1 cellular context compared by ENCODE assay signal in the genomic region with DNA sequence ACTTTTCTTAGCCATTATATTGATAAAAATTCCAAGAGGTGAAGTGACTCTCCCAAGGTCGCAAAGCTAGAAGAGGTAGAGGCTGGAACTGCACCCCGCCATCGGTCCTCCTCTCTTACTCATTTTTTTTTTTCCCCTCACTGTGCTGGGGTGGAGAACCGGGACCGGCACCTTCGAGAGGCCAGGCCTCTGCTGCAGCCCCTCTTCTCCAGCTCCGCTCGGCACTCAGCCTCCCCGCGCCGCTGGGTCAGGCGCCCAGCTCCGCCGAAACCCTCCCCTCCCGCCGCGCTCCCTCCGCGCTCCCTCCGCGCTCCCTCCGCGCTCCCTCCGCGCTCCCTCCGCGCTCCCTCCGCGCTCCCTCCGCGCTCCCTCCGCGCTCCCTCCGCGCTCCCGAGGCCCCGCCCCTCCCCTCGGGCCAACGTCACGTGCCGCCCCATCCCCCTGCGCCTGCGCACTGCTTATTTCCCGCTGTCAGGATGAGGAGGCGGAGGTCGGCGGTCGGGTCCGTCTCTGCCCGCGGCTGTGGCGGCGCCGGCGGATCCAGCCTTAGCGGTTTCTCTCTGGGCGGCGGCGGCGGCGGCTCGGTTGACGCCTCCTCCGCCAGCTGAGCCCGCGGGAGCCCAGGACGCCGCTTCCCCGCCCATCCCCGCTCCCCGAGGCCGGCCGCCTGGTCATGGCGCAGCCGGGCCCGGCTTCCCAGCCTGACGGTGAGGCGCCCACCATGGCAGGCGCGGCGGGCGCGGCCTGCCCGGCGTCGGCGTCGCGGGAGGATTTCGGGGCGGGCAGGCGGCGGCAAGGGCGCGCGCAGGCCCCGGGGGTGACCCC.
TF ChIP-seq lines count a peak whose summit lies in the region.

A gene with protein sequence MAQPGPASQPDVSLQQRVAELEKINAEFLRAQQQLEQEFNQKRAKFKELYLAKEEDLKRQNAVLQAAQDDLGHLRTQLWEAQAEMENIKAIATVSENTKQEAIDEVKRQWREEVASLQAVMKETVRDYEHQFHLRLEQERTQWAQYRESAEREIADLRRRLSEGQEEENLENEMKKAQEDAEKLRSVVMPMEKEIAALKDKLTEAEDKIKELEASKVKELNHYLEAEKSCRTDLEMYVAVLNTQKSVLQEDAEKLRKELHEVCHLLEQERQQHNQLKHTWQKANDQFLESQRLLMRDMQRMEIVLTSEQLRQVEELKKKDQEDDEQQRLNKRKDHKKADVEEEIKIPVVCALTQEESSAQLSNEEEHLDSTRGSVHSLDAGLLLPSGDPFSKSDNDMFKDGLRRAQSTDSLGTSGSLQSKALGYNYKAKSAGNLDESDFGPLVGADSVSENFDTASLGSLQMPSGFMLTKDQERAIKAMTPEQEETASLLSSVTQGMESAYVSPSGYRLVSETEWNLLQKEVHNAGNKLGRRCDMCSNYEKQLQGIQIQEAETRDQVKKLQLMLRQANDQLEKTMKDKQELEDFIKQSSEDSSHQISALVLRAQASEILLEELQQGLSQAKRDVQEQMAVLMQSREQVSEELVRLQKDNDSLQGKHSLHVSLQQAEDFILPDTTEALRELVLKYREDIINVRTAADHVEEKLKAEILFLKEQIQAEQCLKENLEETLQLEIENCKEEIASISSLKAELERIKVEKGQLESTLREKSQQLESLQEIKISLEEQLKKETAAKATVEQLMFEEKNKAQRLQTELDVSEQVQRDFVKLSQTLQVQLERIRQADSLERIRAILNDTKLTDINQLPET (plus strand): TSS at position 471 of the 825 bp plus-strand sequence. CDS start 203 bp downstream, at position 674.

TF ChIP-seq in HepG2, 621 proteins besides CTCF, POLR2A, EP300 and RAD21 (continued from another document and continues in another):
- TF ChIP-seq, protein P1, sequence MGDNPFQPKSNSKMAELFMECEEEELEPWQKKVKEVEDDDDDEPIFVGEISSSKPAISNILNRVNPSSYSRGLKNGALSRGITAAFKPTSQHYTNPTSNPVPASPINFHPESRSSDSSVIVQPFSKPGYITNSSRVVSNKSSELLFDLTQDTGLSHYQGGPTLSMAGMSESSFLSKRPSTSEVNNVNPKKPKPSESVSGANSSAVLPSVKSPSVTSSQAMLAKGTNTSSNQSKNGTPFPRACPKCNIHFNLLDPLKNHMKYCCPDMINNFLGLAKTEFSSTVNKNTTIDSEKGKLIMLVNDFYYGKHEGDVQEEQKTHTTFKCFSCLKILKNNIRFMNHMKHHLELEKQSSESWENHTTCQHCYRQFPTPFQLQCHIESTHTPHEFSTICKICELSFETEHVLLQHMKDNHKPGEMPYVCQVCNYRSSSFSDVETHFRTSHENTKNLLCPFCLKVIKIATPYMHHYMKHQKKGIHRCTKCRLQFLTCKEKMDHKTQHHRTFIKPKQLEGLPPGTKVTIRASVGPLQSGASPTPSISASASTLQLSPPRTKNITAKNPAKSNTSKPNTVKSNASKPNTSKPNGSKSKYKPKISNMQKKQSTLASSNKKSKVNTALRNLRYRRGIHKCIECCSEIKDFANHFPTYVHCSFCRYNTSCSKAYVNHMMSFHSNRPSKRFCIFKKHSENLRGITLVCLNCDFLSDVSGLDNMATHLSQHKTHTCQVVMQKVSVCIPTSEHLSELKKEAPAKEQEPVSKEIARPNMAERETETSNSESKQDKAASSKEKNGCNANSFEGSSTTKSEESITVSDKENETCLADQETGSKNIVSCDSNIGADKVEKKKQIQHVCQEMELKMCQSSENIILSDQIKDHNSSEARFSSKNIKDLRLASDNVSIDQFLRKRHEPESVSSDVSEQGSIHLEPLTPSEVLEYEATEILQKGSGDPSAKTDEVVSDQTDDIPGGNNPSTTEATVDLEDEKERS (CRISPR knock-in tag; IDR thresholded peaks at IDR 0.05) = no peak
- TF ChIP-seq, protein P2, sequence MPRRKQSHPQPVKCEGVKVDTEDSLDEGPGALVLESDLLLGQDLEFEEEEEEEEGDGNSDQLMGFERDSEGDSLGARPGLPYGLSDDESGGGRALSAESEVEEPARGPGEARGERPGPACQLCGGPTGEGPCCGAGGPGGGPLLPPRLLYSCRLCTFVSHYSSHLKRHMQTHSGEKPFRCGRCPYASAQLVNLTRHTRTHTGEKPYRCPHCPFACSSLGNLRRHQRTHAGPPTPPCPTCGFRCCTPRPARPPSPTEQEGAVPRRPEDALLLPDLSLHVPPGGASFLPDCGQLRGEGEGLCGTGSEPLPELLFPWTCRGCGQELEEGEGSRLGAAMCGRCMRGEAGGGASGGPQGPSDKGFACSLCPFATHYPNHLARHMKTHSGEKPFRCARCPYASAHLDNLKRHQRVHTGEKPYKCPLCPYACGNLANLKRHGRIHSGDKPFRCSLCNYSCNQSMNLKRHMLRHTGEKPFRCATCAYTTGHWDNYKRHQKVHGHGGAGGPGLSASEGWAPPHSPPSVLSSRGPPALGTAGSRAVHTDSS (CRISPR knock-in tag; conservative IDR thresholded peaks at IDR 0.05) = no peak
- no peak for TF ChIP-seq ZNF460 (CRISPR knock-in tag; IDR thresholded peaks at IDR 0.05; ENCODE audit: borderline replicate concordance)
- peak; percentile 37; the same call in 1 of the 2 replicates for TF ChIP-seq ZNF274 (CRISPR knock-in tag; IDR thresholded peaks at IDR 0.05)
- 0 out of 2 replicates have a peak, but pooled peaks have one; percentile 70 for TF ChIP-seq RCOR2 (CRISPR knock-in tag; IDR thresholded peaks at IDR 0.05)
- peak; percentile 46; the same call in 1 of the 2 replicates for TF ChIP-seq SP2 (CRISPR knock-in tag; IDR thresholded peaks at IDR 0.05)
- TF ChIP-seq CREB1 (IDR thresholded peaks at IDR 0.05) = no peak
- no peak for TF ChIP-seq CREB1 (CRISPR knock-in tag; IDR thresholded peaks at IDR 0.05)
- TF ChIP-seq, protein P3, sequence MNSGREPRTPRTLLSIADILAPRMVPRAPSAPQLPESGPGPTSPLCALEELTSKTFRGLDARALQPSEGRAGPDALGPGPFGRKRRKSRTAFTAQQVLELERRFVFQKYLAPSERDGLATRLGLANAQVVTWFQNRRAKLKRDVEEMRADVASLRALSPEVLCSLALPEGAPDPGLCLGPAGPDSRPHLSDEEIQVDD (CRISPR knock-in tag; IDR thresholded peaks at IDR 0.05; ENCODE audit: borderline replicate concordance) = 0 out of 2 replicates have a peak, but pooled peaks have one; percentile 33
- TF ChIP-seq MXI1 (IDR thresholded peaks at IDR 0.05; ENCODE audit: borderline replicate concordance, low read depth, low read length) = 0 out of 3 replicates have a peak, but pooled peaks have one; percentile 37
- TF ChIP-seq, protein P4, sequence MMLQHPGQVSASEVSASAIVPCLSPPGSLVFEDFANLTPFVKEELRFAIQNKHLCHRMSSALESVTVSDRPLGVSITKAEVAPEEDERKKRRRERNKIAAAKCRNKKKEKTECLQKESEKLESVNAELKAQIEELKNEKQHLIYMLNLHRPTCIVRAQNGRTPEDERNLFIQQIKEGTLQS (CRISPR knock-in tag; IDR thresholded peaks at IDR 0.05) = 0 out of 2 replicates have a peak, but pooled peaks have one; percentile 22
- TF ChIP-seq FOXK1 (CRISPR knock-in tag; IDR thresholded peaks at IDR 0.05; ENCODE audit: borderline replicate concordance, low read depth) = peak; percentile 50; the same call in 1 of the 2 replicates
- TF ChIP-seq, protein P5, sequence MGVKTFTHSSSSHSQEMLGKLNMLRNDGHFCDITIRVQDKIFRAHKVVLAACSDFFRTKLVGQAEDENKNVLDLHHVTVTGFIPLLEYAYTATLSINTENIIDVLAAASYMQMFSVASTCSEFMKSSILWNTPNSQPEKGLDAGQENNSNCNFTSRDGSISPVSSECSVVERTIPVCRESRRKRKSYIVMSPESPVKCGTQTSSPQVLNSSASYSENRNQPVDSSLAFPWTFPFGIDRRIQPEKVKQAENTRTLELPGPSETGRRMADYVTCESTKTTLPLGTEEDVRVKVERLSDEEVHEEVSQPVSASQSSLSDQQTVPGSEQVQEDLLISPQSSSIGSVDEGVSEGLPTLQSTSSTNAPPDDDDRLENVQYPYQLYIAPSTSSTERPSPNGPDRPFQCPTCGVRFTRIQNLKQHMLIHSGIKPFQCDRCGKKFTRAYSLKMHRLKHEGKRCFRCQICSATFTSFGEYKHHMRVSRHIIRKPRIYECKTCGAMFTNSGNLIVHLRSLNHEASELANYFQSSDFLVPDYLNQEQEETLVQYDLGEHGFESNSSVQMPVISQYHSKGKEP (CRISPR knock-in tag; IDR thresholded peaks at IDR 0.05) = no peak
- peak; percentile 79 for TF ChIP-seq HNRNPK (IDR thresholded peaks at IDR 0.05; ENCODE audit: low read depth, low read length, poor library complexity, severe bottlenecking)
- no peak for TF ChIP-seq SRSF9 (IDR thresholded peaks at IDR 0.05; ENCODE audit: borderline replicate concordance, insufficient read depth, low read depth, low read length, poor library complexity, severe bottlenecking)
- TF ChIP-seq, protein P6, sequence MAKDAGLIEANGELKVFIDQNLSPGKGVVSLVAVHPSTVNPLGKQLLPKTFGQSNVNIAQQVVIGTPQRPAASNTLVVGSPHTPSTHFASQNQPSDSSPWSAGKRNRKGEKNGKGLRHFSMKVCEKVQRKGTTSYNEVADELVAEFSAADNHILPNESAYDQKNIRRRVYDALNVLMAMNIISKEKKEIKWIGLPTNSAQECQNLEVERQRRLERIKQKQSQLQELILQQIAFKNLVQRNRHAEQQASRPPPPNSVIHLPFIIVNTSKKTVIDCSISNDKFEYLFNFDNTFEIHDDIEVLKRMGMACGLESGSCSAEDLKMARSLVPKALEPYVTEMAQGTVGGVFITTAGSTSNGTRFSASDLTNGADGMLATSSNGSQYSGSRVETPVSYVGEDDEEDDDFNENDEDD (CRISPR knock-in tag; IDR thresholded peaks at IDR 0.05; ENCODE audit: borderline replicate concordance) = peak; percentile 44; the same call in 1 of the 2 replicates
- TF ChIP-seq SATB2 (CRISPR knock-in tag; IDR thresholded peaks at IDR 0.05) = no peak
- no peak for TF ChIP-seq ARNTL (CRISPR knock-in tag; IDR thresholded peaks at IDR 0.05)
- peak; percentile 74 for TF ChIP-seq POLR2G (IDR thresholded peaks at IDR 0.05; ENCODE audit: low read depth, low read length)
- TF ChIP-seq ZNF577 (CRISPR knock-in tag; IDR thresholded peaks at IDR 0.05; ENCODE audit: borderline replicate concordance, low read depth) = no peak
- no peak for TF ChIP-seq NONO (IDR thresholded peaks at IDR 0.05)
- TF ChIP-seq NONO (CRISPR knock-in tag; conservative IDR thresholded peaks at IDR 0.05) = peak; percentile 73; the same call in 1 of the 2 replicates
- TF ChIP-seq ZNF441 (CRISPR knock-in tag; IDR thresholded peaks at IDR 0.05; ENCODE audit: borderline replicate concordance) = peak; percentile 76; the same call in 1 of the 2 replicates
- TF ChIP-seq ZBTB38 (CRISPR knock-in tag; IDR thresholded peaks at IDR 0.05) = peak; percentile 16; the same call in 1 of the 2 replicates
- peak; percentile 29; the same call in 1 of the 2 replicates for TF ChIP-seq YEATS4 (CRISPR knock-in tag; IDR thresholded peaks at IDR 0.05; ENCODE audit: borderline replicate concordance)
- TF ChIP-seq POLR2AphosphoS5 (IDR thresholded peaks at IDR 0.05; ENCODE audit: low read depth, low read length) = peak; percentile 79
- peak; percentile 35; the same call in 1 of the 2 replicates for TF ChIP-seq SIN3A (IDR thresholded peaks at IDR 0.05; ENCODE audit: borderline replicate concordance, low read depth, low read length)
- TF ChIP-seq NCOA5 (CRISPR knock-in tag; IDR thresholded peaks at IDR 0.05) = no peak
- TF ChIP-seq ZNF737 (CRISPR knock-in tag; IDR thresholded peaks at IDR 0.05; ENCODE audit: borderline replicate concordance) = no peak
- TF ChIP-seq, protein P7, sequence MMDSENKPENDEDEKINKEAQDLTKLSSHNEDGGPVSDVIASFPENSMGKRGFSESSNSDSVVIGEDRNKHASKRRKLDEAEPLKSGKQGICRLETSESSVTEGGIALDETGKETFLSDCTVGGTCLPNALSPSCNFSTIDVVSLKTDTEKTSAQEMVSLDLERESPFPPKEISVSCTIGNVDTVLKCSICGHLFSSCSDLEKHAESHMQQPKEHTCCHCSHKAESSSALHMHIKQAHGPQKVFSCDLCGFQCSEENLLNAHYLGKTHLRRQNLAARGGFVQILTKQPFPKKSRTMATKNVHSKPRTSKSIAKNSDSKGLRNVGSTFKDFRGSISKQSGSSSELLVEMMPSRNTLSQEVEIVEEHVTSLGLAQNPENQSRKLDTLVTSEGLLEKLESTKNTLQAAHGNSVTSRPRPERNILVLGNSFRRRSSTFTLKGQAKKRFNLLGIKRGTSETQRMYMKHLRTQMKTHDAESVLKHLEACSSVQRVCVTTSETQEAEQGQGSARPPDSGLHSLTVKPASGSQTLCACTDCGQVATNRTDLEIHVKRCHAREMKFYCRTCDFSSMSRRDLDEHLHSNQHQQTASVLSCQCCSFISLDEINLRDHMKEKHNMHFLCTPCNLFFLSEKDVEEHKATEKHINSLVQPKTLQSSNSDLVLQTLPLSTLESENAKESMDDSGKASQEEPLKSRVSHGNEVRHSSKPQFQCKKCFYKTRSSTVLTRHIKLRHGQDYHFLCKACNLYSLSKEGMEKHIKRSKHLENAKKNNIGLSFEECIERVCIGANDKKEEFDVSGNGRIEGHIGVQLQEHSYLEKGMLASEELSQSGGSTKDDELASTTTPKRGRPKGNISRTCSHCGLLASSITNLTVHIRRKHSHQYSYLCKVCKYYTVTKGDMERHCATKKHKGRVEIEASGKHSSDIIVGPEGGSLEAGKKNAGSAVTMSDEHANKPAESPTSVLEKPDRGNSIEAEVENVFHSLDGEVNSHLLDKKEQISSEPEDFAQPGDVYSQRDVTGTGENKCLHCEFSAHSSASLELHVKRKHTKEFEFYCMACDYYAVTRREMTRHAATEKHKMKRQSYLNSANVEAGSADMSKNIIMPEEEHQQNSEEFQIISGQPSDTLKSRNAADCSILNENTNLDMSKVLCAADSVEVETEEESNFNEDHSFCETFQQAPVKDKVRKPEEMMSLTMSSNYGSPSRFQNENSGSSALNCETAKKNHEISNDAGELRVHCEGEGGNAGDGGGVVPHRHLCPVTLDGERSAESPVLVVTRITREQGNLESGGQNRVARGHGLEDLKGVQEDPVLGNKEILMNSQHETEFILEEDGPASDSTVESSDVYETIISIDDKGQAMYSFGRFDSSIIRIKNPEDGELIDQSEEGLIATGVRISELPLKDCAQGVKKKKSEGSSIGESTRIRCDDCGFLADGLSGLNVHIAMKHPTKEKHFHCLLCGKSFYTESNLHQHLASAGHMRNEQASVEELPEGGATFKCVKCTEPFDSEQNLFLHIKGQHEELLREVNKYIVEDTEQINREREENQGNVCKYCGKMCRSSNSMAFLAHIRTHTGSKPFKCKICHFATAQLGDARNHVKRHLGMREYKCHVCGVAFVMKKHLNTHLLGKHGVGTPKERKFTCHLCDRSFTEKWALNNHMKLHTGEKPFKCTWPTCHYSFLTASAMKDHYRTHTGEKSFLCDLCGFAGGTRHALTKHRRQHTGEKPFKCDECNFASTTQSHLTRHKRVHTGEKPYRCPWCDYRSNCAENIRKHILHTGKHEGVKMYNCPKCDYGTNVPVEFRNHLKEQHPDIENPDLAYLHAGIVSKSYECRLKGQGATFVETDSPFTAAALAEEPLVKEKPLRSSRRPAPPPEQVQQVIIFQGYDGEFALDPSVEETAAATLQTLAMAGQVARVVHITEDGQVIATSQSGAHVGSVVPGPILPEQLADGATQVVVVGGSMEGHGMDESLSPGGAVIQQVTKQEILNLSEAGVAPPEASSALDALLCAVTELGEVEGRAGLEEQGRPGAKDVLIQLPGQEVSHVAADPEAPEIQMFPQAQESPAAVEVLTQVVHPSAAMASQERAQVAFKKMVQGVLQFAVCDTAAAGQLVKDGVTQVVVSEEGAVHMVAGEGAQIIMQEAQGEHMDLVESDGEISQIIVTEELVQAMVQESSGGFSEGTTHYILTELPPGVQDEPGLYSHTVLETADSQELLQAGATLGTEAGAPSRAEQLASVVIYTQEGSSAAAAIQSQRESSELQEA (CRISPR knock-in tag; IDR thresholded peaks at IDR 0.05; ENCODE audit: not compliant biosample characterization) = peak; percentile 48
- no peak for TF ChIP-seq ZNF496 (CRISPR knock-in tag; IDR thresholded peaks at IDR 0.05; ENCODE audit: insufficient replicate concordance)
- 0 out of 2 replicates have a peak, but pooled peaks have one; percentile 31 for TF ChIP-seq ATF7-NPFF (CRISPR knock-in tag; IDR thresholded peaks at IDR 0.05; ENCODE audit: low read depth)
- TF ChIP-seq SRF (IDR thresholded peaks at IDR 0.05; ENCODE audit: low read depth, low read length) = no peak
- no peak for TF ChIP-seq ZNF343 (CRISPR knock-in tag; IDR thresholded peaks at IDR 0.05)
- TF ChIP-seq SMAD3 (CRISPR knock-in tag; IDR thresholded peaks at IDR 0.05) = no peak
- no peak for TF ChIP-seq ZBTB42 (CRISPR knock-in tag; IDR thresholded peaks at IDR 0.05)
